Comparison of ENCODE assay signal across 1 cellular context in the genomic region with DNA sequence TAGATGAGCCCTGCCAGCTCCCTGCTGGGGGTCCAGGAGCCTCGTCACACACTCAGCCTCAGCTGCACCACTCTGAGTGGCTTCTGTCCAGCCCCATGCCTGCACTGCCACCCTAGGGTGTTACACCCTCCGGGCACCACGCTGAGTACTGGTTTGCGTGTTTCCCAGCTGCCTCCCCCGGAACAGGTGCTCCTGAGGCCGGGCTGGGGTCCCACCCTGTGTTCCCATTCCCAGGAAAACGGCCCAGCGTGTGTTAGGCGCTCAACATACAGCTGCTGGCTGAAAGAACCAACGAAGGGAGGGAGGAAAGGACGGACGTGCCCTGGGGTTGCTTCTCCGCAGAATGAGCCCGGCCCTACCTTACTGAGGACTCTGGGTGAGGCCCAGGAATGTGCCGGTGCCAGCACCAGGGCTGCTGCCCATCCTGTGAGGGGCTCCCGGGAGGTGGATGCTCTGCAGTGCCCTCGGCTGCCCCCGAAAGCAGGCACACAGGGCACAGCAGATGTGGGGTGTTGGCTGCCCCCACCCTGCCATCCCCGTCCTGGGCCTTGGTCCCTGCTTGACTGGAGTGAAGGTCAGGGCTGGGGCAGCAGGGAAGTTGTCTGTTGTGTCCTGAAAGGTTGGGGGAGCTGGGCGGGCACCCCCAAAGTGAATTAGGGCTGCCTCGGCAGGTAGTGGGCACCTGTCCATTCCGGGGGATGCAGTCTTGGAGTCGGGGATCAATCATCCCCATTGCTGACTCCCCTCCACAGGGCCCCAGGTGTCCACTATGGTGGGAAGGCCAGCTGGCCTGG.
TF ChIP-seq lines count a peak whose summit lies in the region.

No MANE protein-coding gene starts in this region.

TF ChIP-seq in HEK293, 187 proteins besides CTCF, POLR2A, EP300 and RAD21 (continued from another document):
- TF ChIP-seq, protein P1, sequence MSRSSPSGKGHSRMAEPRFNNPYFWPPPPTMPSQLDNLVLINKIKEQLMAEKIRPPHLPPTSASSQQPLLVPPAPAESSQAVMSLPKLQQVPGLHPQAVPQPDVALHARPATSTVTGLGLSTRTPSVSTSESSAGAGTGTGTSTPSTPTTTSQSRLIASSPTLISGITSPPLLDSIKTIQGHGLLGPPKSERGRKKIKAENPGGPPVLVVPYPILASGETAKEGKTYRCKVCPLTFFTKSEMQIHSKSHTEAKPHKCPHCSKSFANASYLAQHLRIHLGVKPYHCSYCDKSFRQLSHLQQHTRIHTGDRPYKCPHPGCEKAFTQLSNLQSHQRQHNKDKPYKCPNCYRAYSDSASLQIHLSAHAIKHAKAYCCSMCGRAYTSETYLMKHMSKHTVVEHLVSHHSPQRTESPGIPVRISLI (tag by site-specific recombination; IDR thresholded peaks at IDR 0.05) = no peak
- 0 out of 2 replicates have a peak, but pooled peaks have one; percentile 22 for TF ChIP-seq ZBTB20 (tag by site-specific recombination; IDR thresholded peaks at IDR 0.05)
- TF ChIP-seq, protein P2, sequence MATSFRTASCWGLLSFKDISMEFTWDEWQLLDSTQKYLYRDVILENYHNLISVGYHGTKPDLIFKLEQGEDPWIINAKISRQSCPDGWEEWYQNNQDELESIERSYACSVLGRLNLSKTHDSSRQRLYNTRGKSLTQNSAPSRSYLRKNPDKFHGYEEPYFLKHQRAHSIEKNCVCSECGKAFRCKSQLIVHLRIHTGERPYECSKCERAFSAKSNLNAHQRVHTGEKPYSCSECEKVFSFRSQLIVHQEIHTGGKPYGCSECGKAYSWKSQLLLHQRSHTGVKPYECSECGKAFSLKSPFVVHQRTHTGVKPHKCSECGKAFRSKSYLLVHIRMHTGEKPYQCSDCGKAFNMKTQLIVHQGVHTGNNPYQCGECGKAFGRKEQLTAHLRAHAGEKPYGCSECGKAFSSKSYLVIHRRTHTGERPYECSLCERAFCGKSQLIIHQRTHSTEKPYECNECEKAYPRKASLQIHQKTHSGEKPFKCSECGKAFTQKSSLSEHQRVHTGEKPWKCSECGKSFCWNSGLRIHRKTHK (tag by site-specific recombination; IDR thresholded peaks at IDR 0.05) = no peak
- peak; percentile 66; the same call in 1 of the 2 replicates for TF ChIP-seq ZNF423 (tag by site-specific recombination; IDR thresholded peaks at IDR 0.05)
- TF ChIP-seq, protein P3, sequence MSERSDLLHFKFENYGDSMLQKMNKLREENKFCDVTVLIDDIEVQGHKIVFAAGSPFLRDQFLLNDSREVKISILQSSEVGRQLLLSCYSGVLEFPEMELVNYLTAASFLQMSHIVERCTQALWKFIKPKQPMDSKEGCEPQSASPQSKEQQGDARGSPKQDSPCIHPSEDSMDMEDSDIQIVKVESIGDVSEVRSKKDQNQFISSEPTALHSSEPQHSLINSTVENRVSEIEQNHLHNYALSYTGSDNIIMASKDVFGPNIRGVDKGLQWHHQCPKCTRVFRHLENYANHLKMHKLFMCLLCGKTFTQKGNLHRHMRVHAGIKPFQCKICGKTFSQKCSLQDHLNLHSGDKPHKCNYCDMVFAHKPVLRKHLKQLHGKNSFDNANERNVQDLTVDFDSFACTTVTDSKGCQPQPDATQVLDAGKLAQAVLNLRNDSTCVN (tag by site-specific recombination; optimal IDR thresholded peaks at IDR 0.05) = peak; percentile 1
- no peak for TF ChIP-seq SCRT2 (tag by site-specific recombination; IDR thresholded peaks at IDR 0.05)
- no peak for TF ChIP-seq GFI1B (tag by site-specific recombination; IDR thresholded peaks at IDR 0.05)
- TF ChIP-seq, protein P4, sequence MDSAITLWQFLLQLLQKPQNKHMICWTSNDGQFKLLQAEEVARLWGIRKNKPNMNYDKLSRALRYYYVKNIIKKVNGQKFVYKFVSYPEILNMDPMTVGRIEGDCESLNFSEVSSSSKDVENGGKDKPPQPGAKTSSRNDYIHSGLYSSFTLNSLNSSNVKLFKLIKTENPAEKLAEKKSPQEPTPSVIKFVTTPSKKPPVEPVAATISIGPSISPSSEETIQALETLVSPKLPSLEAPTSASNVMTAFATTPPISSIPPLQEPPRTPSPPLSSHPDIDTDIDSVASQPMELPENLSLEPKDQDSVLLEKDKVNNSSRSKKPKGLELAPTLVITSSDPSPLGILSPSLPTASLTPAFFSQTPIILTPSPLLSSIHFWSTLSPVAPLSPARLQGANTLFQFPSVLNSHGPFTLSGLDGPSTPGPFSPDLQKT (IDR thresholded peaks at IDR 0.05; ENCODE audit: borderline replicate concordance, low read depth, low read length) = no peak
- TF ChIP-seq ZNF548 (tag by site-specific recombination; IDR thresholded peaks at IDR 0.05) = no peak
- TF ChIP-seq, protein P5, sequence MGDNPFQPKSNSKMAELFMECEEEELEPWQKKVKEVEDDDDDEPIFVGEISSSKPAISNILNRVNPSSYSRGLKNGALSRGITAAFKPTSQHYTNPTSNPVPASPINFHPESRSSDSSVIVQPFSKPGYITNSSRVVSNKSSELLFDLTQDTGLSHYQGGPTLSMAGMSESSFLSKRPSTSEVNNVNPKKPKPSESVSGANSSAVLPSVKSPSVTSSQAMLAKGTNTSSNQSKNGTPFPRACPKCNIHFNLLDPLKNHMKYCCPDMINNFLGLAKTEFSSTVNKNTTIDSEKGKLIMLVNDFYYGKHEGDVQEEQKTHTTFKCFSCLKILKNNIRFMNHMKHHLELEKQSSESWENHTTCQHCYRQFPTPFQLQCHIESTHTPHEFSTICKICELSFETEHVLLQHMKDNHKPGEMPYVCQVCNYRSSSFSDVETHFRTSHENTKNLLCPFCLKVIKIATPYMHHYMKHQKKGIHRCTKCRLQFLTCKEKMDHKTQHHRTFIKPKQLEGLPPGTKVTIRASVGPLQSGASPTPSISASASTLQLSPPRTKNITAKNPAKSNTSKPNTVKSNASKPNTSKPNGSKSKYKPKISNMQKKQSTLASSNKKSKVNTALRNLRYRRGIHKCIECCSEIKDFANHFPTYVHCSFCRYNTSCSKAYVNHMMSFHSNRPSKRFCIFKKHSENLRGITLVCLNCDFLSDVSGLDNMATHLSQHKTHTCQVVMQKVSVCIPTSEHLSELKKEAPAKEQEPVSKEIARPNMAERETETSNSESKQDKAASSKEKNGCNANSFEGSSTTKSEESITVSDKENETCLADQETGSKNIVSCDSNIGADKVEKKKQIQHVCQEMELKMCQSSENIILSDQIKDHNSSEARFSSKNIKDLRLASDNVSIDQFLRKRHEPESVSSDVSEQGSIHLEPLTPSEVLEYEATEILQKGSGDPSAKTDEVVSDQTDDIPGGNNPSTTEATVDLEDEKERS (tag by site-specific recombination; IDR thresholded peaks at IDR 0.05) = no peak
- no peak for TF ChIP-seq ZNF624 (tag by site-specific recombination; IDR thresholded peaks at IDR 0.05)
- TF ChIP-seq, protein P6, sequence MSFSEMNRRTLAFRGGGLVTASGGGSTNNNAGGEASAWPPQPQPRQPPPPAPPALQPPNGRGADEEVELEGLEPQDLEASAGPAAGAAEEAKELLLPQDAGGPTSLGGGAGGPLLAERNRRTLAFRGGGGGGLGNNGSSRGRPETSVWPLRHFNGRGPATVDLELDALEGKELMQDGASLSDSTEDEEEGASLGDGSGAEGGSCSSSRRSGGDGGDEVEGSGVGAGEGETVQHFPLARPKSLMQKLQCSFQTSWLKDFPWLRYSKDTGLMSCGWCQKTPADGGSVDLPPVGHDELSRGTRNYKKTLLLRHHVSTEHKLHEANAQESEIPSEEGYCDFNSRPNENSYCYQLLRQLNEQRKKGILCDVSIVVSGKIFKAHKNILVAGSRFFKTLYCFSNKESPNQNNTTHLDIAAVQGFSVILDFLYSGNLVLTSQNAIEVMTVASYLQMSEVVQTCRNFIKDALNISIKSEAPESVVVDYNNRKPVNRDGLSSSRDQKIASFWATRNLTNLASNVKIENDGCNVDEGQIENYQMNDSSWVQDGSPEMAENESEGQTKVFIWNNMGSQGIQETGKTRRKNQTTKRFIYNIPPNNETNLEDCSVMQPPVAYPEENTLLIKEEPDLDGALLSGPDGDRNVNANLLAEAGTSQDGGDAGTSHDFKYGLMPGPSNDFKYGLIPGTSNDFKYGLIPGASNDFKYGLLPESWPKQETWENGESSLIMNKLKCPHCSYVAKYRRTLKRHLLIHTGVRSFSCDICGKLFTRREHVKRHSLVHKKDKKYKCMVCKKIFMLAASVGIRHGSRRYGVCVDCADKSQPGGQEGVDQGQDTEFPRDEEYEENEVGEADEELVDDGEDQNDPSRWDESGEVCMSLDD (tag by site-specific recombination; IDR thresholded peaks at IDR 0.05) = 0 out of 2 replicates have a peak, but pooled peaks have one; percentile 0
- 0 out of 2 replicates have a peak, but pooled peaks have one; percentile 34 for TF ChIP-seq ZBTB8A (tag by site-specific recombination; IDR thresholded peaks at IDR 0.05)
- TF ChIP-seq GLI2 (tag by site-specific recombination; IDR thresholded peaks at IDR 0.05; ENCODE audit: borderline replicate concordance, low read depth) = no peak
